In genomic region chr20:22977047-22977785, GRCh38 we compare ENCODE assay signal across 1 cellular context.
TF ChIP-seq lines count a peak whose summit lies in the region.

No MANE protein-coding gene starts in this region.

TF ChIP-seq in HepG2, 621 proteins besides CTCF, POLR2A, EP300 and RAD21 (continued from another document):
- TF ChIP-seq, protein P1, sequence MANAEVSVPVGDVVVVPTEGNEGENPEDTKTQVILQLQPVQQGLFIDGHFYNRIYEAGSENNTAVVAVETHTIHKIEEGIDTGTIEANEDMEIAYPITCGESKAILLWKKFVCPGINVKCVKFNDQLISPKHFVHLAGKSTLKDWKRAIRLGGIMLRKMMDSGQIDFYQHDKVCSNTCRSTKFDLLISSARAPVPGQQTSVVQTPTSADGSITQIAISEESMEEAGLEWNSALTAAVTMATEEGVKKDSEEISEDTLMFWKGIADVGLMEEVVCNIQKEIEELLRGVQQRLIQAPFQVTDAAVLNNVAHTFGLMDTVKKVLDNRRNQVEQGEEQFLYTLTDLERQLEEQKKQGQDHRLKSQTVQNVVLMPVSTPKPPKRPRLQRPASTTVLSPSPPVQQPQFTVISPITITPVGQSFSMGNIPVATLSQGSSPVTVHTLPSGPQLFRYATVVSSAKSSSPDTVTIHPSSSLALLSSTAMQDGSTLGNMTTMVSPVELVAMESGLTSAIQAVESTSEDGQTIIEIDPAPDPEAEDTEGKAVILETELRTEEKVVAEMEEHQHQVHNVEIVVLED (CRISPR knock-in tag; IDR thresholded peaks at IDR 0.05; ENCODE audit: borderline replicate concordance) = no peak
- TF ChIP-seq FOXO4 (CRISPR knock-in tag; conservative IDR thresholded peaks at IDR 0.05) = no peak
- TF ChIP-seq NFRKB (IDR thresholded peaks at IDR 0.05) = no peak
- no peak for TF ChIP-seq TOE1 (CRISPR knock-in tag; IDR thresholded peaks at IDR 0.05)
- no peak for TF ChIP-seq EZH2 (conservative IDR thresholded peaks at IDR 0.05; ENCODE audit: low read depth, low read length)
- no peak for TF ChIP-seq SAFB2 (CRISPR knock-in tag; IDR thresholded peaks at IDR 0.05; ENCODE audit: borderline replicate concordance, low read depth)
- TF ChIP-seq ZSCAN22 (CRISPR knock-in tag; IDR thresholded peaks at IDR 0.05) = no peak
- no peak for TF ChIP-seq KMT2A (CRISPR knock-in tag; IDR thresholded peaks at IDR 0.05)
- TF ChIP-seq ZKSCAN5 (CRISPR knock-in tag; IDR thresholded peaks at IDR 0.05) = no peak
- TF ChIP-seq RAD51 (IDR thresholded peaks at IDR 0.05; ENCODE audit: borderline replicate concordance) = no peak
- TF ChIP-seq ZNF713 (CRISPR knock-in tag; IDR thresholded peaks at IDR 0.05) = no peak
- TF ChIP-seq ZGPAT (CRISPR knock-in tag; IDR thresholded peaks at IDR 0.05) = no peak
- TF ChIP-seq, protein P2, sequence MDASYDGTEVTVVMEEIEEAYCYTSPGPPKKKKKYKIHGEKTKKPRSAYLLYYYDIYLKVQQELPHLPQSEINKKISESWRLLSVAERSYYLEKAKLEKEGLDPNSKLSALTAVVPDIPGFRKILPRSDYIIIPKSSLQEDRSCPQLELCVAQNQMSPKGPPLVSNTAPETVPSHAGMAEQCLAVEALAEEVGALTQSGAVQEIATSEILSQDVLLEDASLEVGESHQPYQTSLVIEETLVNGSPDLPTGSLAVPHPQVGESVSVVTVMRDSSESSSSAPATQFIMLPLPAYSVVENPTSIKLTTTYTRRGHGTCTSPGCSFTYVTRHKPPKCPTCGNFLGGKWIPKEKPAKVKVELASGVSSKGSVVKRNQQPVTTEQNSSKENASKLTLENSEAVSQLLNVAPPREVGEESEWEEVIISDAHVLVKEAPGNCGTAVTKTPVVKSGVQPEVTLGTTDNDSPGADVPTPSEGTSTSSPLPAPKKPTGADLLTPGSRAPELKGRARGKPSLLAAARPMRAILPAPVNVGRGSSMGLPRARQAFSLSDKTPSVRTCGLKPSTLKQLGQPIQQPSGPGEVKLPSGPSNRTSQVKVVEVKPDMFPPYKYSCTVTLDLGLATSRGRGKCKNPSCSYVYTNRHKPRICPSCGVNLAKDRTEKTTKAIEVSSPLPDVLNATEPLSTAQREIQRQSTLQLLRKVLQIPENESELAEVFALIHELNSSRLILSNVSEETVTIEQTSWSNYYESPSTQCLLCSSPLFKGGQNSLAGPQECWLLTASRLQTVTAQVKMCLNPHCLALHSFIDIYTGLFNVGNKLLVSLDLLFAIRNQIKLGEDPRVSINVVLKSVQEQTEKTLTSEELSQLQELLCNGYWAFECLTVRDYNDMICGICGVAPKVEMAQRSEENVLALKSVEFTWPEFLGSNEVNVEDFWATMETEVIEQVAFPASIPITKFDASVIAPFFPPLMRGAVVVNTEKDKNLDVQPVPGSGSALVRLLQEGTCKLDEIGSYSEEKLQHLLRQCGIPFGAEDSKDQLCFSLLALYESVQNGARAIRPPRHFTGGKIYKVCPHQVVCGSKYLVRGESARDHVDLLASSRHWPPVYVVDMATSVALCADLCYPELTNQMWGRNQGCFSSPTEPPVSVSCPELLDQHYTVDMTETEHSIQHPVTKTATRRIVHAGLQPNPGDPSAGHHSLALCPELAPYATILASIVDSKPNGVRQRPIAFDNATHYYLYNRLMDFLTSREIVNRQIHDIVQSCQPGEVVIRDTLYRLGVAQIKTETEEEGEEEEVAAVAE (CRISPR knock-in tag; IDR thresholded peaks at IDR 0.05; ENCODE audit: borderline replicate concordance) = no peak
- TF ChIP-seq SSRP1 (CRISPR knock-in tag; IDR thresholded peaks at IDR 0.05) = no peak
- TF ChIP-seq ATM (IDR thresholded peaks at IDR 0.05; ENCODE audit: borderline replicate concordance) = no peak
